ENCODE assay signal across 14 cellular contexts in the genomic region with DNA sequence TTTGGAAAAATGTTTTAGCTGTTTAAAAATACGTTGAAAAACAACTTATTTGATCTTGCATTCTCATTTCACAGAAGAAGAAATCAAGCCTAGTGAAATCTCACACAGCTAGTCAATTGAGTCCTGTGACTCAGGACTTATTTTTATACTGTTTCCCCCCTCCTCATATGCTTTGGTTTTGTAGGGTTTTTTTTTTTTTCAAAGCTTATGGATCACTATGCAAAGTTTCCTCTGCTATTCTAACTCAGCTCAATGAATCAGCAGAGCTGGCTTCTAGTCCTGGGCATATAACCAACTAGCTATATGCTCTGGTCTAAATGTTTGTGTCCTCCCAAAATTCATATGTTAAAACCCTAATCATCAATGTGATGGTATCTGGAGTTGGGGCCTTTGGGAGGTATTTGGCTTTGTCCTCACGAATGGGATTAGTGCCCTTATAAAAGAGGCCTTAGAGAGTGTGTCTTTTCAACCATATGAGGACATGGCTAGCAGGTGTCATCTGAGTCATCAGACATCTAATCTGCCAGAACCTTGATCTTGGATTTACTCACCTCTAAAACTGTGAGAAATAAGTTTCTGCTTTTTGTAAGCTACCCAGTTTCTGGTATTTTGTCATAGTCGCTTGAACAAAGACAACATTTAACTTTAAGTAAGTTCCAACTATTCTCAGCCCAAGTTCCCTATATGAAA.
DNase-seq lines count a peak whose midpoint lies in the region; ATAC-seq and TF ChIP-seq lines count a peak whose summit lies in the region.
"Had no signal": no experiment of that assay in that cellular context is flagged by ENCODE, and none has a peak within 500 bp of the region (broad histone marks: within the 10 kb centered on the region; RNA-seq: fewer than 3 reads in every experiment).

No MANE protein-coding gene starts in this region.

- intact Hi-C loops in breast epithelium (cut with DNase I; ENCODE audit: low total_unique reads) (no loop called here), colonic mucosa (cut with DNase I) (no loop called here)

- DNase-seq in breast epithelium (ENCODE audit: low spot score in 2 of 2) (no peak), colonic mucosa (no peak)
- no peak for DNase-seq in stimulated activated CD4-positive, alpha-beta T cell treated with anti-CD3 and anti-CD28 coated beads, Interleukin-4, amount 100 ng/mL, for 24 hours
- no peak for DNase-seq in stimulated activated naive CD4-positive, alpha-beta T cell treated with Interleukin-2 at 50 U/mL for 16 hours (lab: John Stamatoyannopoulos, UW)
- DNase-seq: activated naive CD4-positive, alpha-beta T cell treated with anti-CD3 and anti-CD28 coated beads, Interleukin-2, amount 50 U/mL, for 16 hours; CD4-positive, alpha-beta memory T cell; heart right ventricle; left ventricle myocardium inferior; NCI-H1092 had no signal

- H3K27ac ChIP-seq in breast epithelium (no peak overlapping the region), colonic mucosa (no peak overlapping the region)
- H3K27ac ChIP-seq: heart right ventricle, left ventricle myocardium inferior, neural progenitor cell, thoracic aorta had no signal

- TF ChIP-seq POLR2A in breast epithelium (IDR thresholded peaks at IDR 0.05), result no peak

- no peak overlapping the region for H3K9ac ChIP-seq in colonic mucosa (ENCODE audit: low read depth in 2 of 2, low read length in 2 of 2)
- H3K9ac ChIP-seq: neural progenitor cell had no signal

- TF ChIP-seq CTCF in breast epithelium (IDR thresholded peaks at IDR 0.05) (no peak), colonic mucosa (IDR thresholded peaks at IDR 0.05) (no peak)

- H3K4me3 ChIP-seq in breast epithelium (no peak overlapping the region), colonic mucosa (no peak overlapping the region)
- H3K4me3 ChIP-seq: heart right ventricle, left ventricle myocardium inferior, neural progenitor cell, thoracic aorta had no signal

- H3K36me3 ChIP-seq in breast epithelium (no peaks in the 10 kb centered on the region), colonic mucosa (no peaks in the 10 kb centered on the region)
- H3K36me3 ChIP-seq: heart right ventricle, left ventricle myocardium inferior, neural progenitor cell, thoracic aorta had no signal

- H3K9me3 ChIP-seq in breast epithelium, result no peaks in the 10 kb centered on the region
- no peaks in the 10 kb centered on the region for H3K9me3 ChIP-seq in colonic mucosa
- H3K9me3 ChIP-seq: heart right ventricle, left ventricle myocardium inferior, thoracic aorta had no signal

- peak; percentile 81 for ATAC-seq in GM19035 (IDR thresholded peaks at IDR 0.05; ENCODE audit: unreplicated experiment)
- peak; percentile 62 for ATAC-seq in GM21825 (IDR thresholded peaks at IDR 0.05; ENCODE audit: unreplicated experiment)
- peak; percentile 76 for ATAC-seq in HG03159 (IDR thresholded peaks at IDR 0.05; ENCODE audit: unreplicated experiment)
- ATAC-seq: heart right ventricle had no signal

- H3K27me3 ChIP-seq in breast epithelium, result no peaks in the 10 kb centered on the region
- no peaks in the 10 kb centered on the region for H3K27me3 ChIP-seq in colonic mucosa
- H3K27me3 ChIP-seq: heart right ventricle, neural progenitor cell had no signal

- H3K4me1 ChIP-seq in breast epithelium (no peaks in the 10 kb centered on the region), colonic mucosa (no peaks in the 10 kb centered on the region)
- H3K4me1 ChIP-seq: neural progenitor cell had no signal
